ENCODE assay signal across 10 cellular contexts in genomic region chr3:153443961-153444360, GRCh38.
DNase-seq lines count a peak whose midpoint lies in the region; ATAC-seq and TF ChIP-seq lines count a peak whose summit lies in the region.
"Had no signal": no experiment of that assay in that cellular context is flagged by ENCODE, and none has a peak within 500 bp of the region (broad histone marks: within the 10 kb centered on the region; RNA-seq: fewer than 3 reads in every experiment).

No MANE protein-coding gene starts in this region.

- CTCF ChIA-PET in CD4-positive, alpha-beta T cell (lab: Charles Lee), result no interaction called here
- CTCF ChIA-PET in Panc1 (lab: Charles Lee), result no interaction called here

- H3K4me3 ChIP-seq in H7 (ENCODE audit: insufficient read depth, low read depth, low read length), result no peak overlapping the region
- H3K4me3 ChIP-seq in Panc1 (ENCODE audit: low read depth in 2 of 2, low read length in 2 of 2), result no peak overlapping the region
- H3K4me3 ChIP-seq in fibroblast of villous mesenchyme (ENCODE audit: low read depth, low read length), result no peak overlapping the region
- H3K4me3 ChIP-seq: upper lobe of right lung had no signal

- no peak overlapping the region for H3K4me3 Mint-ChIP-seq in CD4-positive, alpha-beta T cell
- H3K4me3 Mint-ChIP-seq in glutamatergic neuron (ENCODE audit: unreplicated experiment), result no peak overlapping the region
- no peak overlapping the region for H3K4me3 Mint-ChIP-seq in activated T-cell treated with anti-CD3 and anti-CD28 coated beads, Interleukin-2, amount 50 U/mL, for 24 hours

- H3K27ac Mint-ChIP-seq in CD4-positive, alpha-beta T cell, result no peak overlapping the region
- H3K27ac Mint-ChIP-seq in glutamatergic neuron (ENCODE audit: unreplicated experiment), result no peak overlapping the region
- H3K27ac Mint-ChIP-seq in activated T-cell treated with anti-CD3 and anti-CD28 coated beads, Interleukin-2, amount 50 U/mL, for 24 hours, result no peak overlapping the region

- H3K4me1 ChIP-seq in Panc1 (ENCODE audit: control insufficient read depth, insufficient read depth, low read length), result no peaks in the 10 kb centered on the region
- H3K4me1 ChIP-seq: upper lobe of right lung had no signal

- H3K4me1 Mint-ChIP-seq in CD4-positive, alpha-beta T cell (ENCODE audit: low read depth), result peaks cover 23% of the 10 kb centered on the region
- peaks cover 3% of the 10 kb centered on the region for H3K4me1 Mint-ChIP-seq in glutamatergic neuron (ENCODE audit: low read depth, unreplicated experiment)
- peaks cover 16% of the 10 kb centered on the region for H3K4me1 Mint-ChIP-seq in activated T-cell treated with anti-CD3 and anti-CD28 coated beads, Interleukin-2, amount 50 U/mL, for 24 hours (ENCODE audit: low read depth)

- H3K36me3 Mint-ChIP-seq in CD4-positive, alpha-beta T cell (ENCODE audit: low read depth), result no peaks in the 10 kb centered on the region
- no peaks in the 10 kb centered on the region for H3K36me3 Mint-ChIP-seq in glutamatergic neuron (ENCODE audit: unreplicated experiment)
- H3K36me3 Mint-ChIP-seq in activated T-cell treated with anti-CD3 and anti-CD28 coated beads, Interleukin-2, amount 50 U/mL, for 24 hours (ENCODE audit: low read depth), result no peaks in the 10 kb centered on the region

- in situ Hi-C loops in Panc1 (cut with HindIII; ENCODE audit: low pct_unique_long_range_greater_than_20kb, low sequenced_read_pairs), result no loop called here

- no peak overlapping the region for H3K27ac ChIP-seq in CD4-positive, alpha-beta T cell (ENCODE audit: low read depth, low read length)
- H3K27ac ChIP-seq in Panc1 (ENCODE audit: low read length), result no peak overlapping the region
- H3K27ac ChIP-seq: upper lobe of right lung had no signal

- H3K27me3 ChIP-seq in CD4-positive, alpha-beta T cell (ENCODE audit: control insufficient read depth, insufficient read depth, low read length), result no peaks in the 10 kb centered on the region
- H3K27me3 ChIP-seq in H7 (ENCODE audit: control insufficient read depth, insufficient read depth, low read length) (no peaks in the 10 kb centered on the region), Panc1 (ENCODE audit: control insufficient read depth, insufficient read depth, low read length) (no peaks in the 10 kb centered on the region)
- H3K27me3 ChIP-seq: upper lobe of right lung had no signal

- no peaks in the 10 kb centered on the region for H3K9me3 ChIP-seq in CD4-positive, alpha-beta T cell (ENCODE audit: control insufficient read depth, low read length)
- no peaks in the 10 kb centered on the region for H3K9me3 ChIP-seq in Panc1 (ENCODE audit: control insufficient read depth, insufficient read depth, low read depth, low read length)
- H3K9me3 ChIP-seq: upper lobe of right lung had no signal

- H3K36me3 ChIP-seq in H7 (replicated peaks; ENCODE audit: control insufficient read depth, insufficient read depth, low read length), result no peaks in the 10 kb centered on the region
- no peaks in the 10 kb centered on the region for H3K36me3 ChIP-seq in Panc1 (ENCODE audit: control insufficient read depth, insufficient read depth, low read length)
- H3K36me3 ChIP-seq: upper lobe of right lung had no signal

- DNase-seq in CD4-positive, alpha-beta T cell, result no peak
- DNase-seq in H7 (peak; percentile 16), Panc1 (ENCODE audit: low read depth, low spot score) (no peak), fibroblast of villous mesenchyme (ENCODE audit: low read depth) (peak; percentile 10), glutamatergic neuron (no peak), NCI-H1105 (lab: John Stamatoyannopoulos, UW) (no peak)
- DNase-seq in activated T-cell treated with anti-CD3 and anti-CD28 coated beads, Interleukin-2, amount 50 U/mL, for 24 hours, result no peak
- DNase-seq: effector CD4-positive, alpha-beta T cell; upper lobe of right lung had no signal

- H3K9me3 Mint-ChIP-seq in CD4-positive, alpha-beta T cell, result no peaks in the 10 kb centered on the region
- no peaks in the 10 kb centered on the region for H3K9me3 Mint-ChIP-seq in glutamatergic neuron (ENCODE audit: unreplicated experiment)
- H3K9me3 Mint-ChIP-seq in activated T-cell treated with anti-CD3 and anti-CD28 coated beads, Interleukin-2, amount 50 U/mL, for 24 hours, result no peaks in the 10 kb centered on the region

- no TSS peak for BruUV-seq in Panc1 (replicated peaks; lab: Mats Ljungman, UMichigan)

- intact Hi-C loops in CD4-positive, alpha-beta T cell (cut with DNase I, micrococcal nuclease), result loop anchor here in 1 of 2 experiments (2.0 to 10.0 kb wide), 2 partner anchors 279 to 325 kb away; partner anchors contain the start of gene RAP2B
- intact Hi-C loops in Panc1 (cut with micrococcal nuclease; ENCODE audit: unreplicated experiment), result no loop called here

- peak; percentile 23 for TF ChIP-seq CTCF in CD4-positive, alpha-beta T cell (IDR thresholded peaks at IDR 0.05)
- TF ChIP-seq CTCF in Panc1 (IDR thresholded peaks at IDR 0.05) (peak; percentile 40), fibroblast of villous mesenchyme (IDR thresholded peaks at IDR 0.05; ENCODE audit: insufficient read depth, low read depth, low read length) (no peak), glutamatergic neuron (IDR thresholded peaks at IDR 0.05; ENCODE audit: partially characterized antibody, unreplicated experiment) (no peak)

- no peak for ATAC-seq in CD4-positive, alpha-beta T cell (ENCODE audit: poor library complexity)
- ATAC-seq in Panc1 (no peak), HG03460 (IDR thresholded peaks at IDR 0.05; ENCODE audit: unreplicated experiment) (no peak)
- ATAC-seq: upper lobe of right lung had no signal

- POLR2A ChIA-PET in CD4-positive, alpha-beta T cell (lab: Charles Lee), result interaction anchor here (0.6 kb wide), 1 partner anchor 100 kb away, joined by 3 read pairs; no protein-coding TSS in a partner anchor
- POLR2A ChIA-PET in Panc1 (lab: Charles Lee), result no interaction called here

- no peaks in the 10 kb centered on the region for H3K27me3 Mint-ChIP-seq in CD4-positive, alpha-beta T cell
- peaks cover 2% of the 10 kb centered on the region for H3K27me3 Mint-ChIP-seq in glutamatergic neuron (ENCODE audit: unreplicated experiment)
- H3K27me3 Mint-ChIP-seq in activated T-cell treated with anti-CD3 and anti-CD28 coated beads, Interleukin-2, amount 50 U/mL, for 24 hours, result no peaks in the 10 kb centered on the region

Comparison
In these comparisons a context has a peak if more than half of its experiments do, and no peak if none do; other contexts are left out.
1. DNase-seq: peak in H7 (single experiment) and fibroblast of villous mesenchyme (single experiment); none in CD4-positive, alpha-beta T cell (0 of 10), Panc1 (single experiment), glutamatergic neuron (single experiment), activated T-cell treated with anti-CD3 and anti-CD28 coated beads, Interleukin-2, amount 50 U/mL, for 24 hours (single experiment) and NCI-H1105 (single experiment).
2. CTCF ChIP-seq: peak in CD4-positive, alpha-beta T cell (single experiment) and Panc1 (single experiment); none in fibroblast of villous mesenchyme (single experiment) and glutamatergic neuron (single experiment).